Comparison of ENCODE assay signal across 9 cellular contexts in genomic region chr10:123150229-123150985, GRCh38. TPM values are rescaled to one million over a fixed set of nuclear protein-coding genes. Genes with fewer than 3 reads are reported as not detected.
DNase-seq lines count a peak whose midpoint lies in the region; ATAC-seq and TF ChIP-seq lines count a peak whose summit lies in the region.
"Had no signal": no experiment of that assay in that cellular context is flagged by ENCODE, and none has a peak within 500 bp of the region (broad histone marks: within the 10 kb centered on the region; RNA-seq: fewer than 3 reads in every experiment).

No MANE protein-coding gene starts in this region.

- peaks cover 45% of the 10 kb centered on the region for H3K4me1 Mint-ChIP-seq in brain

- intact Hi-C loops in posterior vena cava (cut with DNase I): no loop called here

- H3K4me1 ChIP-seq in ACC112 (ENCODE audit: control insufficient read depth, insufficient read depth, low read length, unreplicated experiment) (peaks cover 8% of the 10 kb centered on the region), mucosa of stomach (ENCODE audit: control insufficient read depth, insufficient read depth, low read length) (peaks cover 16% of the 10 kb centered on the region)

- H3K9ac ChIP-seq in mucosa of stomach (ENCODE audit: low read length): no peak overlapping the region

- peak overlapping the region; percentile 66 to 82 (median 78) for H3K4me3 Mint-ChIP-seq in brain

- no peak overlapping the region for H3K27ac Mint-ChIP-seq in brain

- H3K27me3 Mint-ChIP-seq in brain: peaks cover 90% of the 10 kb centered on the region

- no peak overlapping the region for H3K27ac ChIP-seq in ACC112 (ENCODE audit: low read depth, low read length)
- H3K27ac ChIP-seq: ovary had no signal

- ATAC-seq in HG03354 (IDR thresholded peaks at IDR 0.05; ENCODE audit: poor library complexity, severe bottlenecking, unreplicated experiment) (no peak), HG03469 (IDR thresholded peaks at IDR 0.05; ENCODE audit: unreplicated experiment) (no peak), GM21786 (IDR thresholded peaks at IDR 0.05; ENCODE audit: unreplicated experiment) (no peak)

- DNase-seq in GM20000 (ENCODE audit: low spot score) (peak; percentile 46), posterior vena cava (ENCODE audit: low spot score) (no peak)
- DNase-seq: ovary had no signal

- H3K36me3 ChIP-seq in ACC112 (ENCODE audit: insufficient read depth, low read length) (0 out of 2 replicates have a peak, but pooled peaks cover 5% of the 10 kb centered on the region), mucosa of stomach (ENCODE audit: control insufficient read depth, insufficient read depth, low read length) (no peaks in the 10 kb centered on the region)
- H3K36me3 ChIP-seq: ovary had no signal

- H3K4me3 ChIP-seq in ACC112 (ENCODE audit: low read depth, low read length) (peak overlapping the region; percentile 76), mucosa of stomach (ENCODE audit: low read length) (peak overlapping the region; percentile 6)
- H3K4me3 ChIP-seq: ovary had no signal

- H3K27me3 ChIP-seq in ACC112 (ENCODE audit: insufficient read depth, low read length): peaks cover 72% of the 10 kb centered on the region
- H3K27me3 ChIP-seq in mucosa of stomach (ENCODE audit: control insufficient read depth, insufficient read depth, low read length): peaks cover 83% of the 10 kb centered on the region

- H2AFZ ChIP-seq in ACC112 (ENCODE audit: low read length, unreplicated experiment): no peak overlapping the region

- peaks cover 9% of the 10 kb centered on the region for H3K79me2 ChIP-seq in ACC112 (ENCODE audit: control insufficient read depth, insufficient read depth, low read length, unreplicated experiment)

- peaks cover 0 to 8% (median 0%) of the 10 kb centered on the region in 5 experiments for H3K9me3 Mint-ChIP-seq in brain

- TF ChIP-seq CTCF in GM20000 (IDR thresholded peaks at IDR 0.05; ENCODE audit: extremely low read depth, missing control alignments): no peak
- no peak for TF ChIP-seq CTCF in brain (conservative IDR thresholded peaks at IDR 0.05)

- H3K36me3 Mint-ChIP-seq in brain: peaks cover 5% of the 10 kb centered on the region

- no peaks in the 10 kb centered on the region for H3K9me3 ChIP-seq in mucosa of stomach (ENCODE audit: control insufficient read depth, low read length)
- H3K9me3 ChIP-seq: ovary had no signal

RNA-seq across cellular contexts. Expression of gene HMX2, which starts 2.5 kb away (rescaled TPM):
- polyA plus RNA-seq in brain (ENCODE audit: insufficient read depth, low read depth, low replicate concordance): 18.3 TPM
- total RNA-seq in posterior vena cava: not detected
- total RNA-seq: ovary had no signal
- polyA plus RNA-seq: ovary had no signal

RNA-seq across cellular contexts. Expression of gene BUB3, which starts 3.8 kb away (rescaled TPM):
- polyA plus RNA-seq in brain (ENCODE audit: insufficient read depth, low read depth, low replicate concordance): 230 TPM
- total RNA-seq in posterior vena cava: 10 to 100 TPM; 45.3 to 48.1 TPM

RNA-seq across cellular contexts. Expression of gene HMX3, which starts 14.6 kb away (rescaled TPM):
- 12.9 TPM for polyA plus RNA-seq in brain (ENCODE audit: insufficient read depth, low read depth, low replicate concordance)
- not detected for total RNA-seq in posterior vena cava
- polyA plus RNA-seq: ovary had no signal
